Comparison of ENCODE assay signal across 8 cellular contexts in the genomic region with DNA sequence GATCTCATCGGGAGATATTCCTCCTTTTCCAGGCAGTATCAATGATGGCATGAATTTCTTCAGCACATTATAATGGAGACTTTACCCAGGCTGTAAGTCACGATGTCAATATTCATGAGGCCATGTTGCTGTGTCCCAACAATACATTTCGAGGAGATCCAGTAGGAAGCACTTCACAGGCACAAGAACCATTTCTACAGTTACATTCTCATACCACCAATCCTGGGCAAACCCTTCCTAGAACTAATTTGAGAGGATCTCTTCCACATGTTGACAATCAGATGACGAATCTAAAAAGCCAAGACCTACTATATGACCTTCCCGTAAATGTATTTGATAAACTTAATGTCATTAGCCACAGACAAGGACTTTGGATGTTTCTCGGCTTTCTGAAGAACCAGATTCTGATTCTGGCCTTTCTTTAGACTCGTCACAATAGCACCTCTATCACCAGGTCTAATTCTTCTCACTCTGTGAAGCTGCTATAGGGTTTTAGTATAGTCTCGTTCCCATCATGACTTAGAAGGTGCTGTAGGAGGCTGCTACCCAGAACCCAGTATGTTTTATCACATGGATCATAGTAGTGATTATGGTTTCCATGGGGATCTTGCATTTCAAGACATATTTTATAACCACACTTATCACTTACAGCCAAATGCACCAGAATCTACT. TPM values are rescaled to one million over a fixed set of nuclear protein-coding genes. Genes with fewer than 3 reads are reported as not detected.
DNase-seq lines count a peak whose midpoint lies in the region; ATAC-seq and TF ChIP-seq lines count a peak whose summit lies in the region.

No MANE protein-coding gene starts in this region.

- peak; percentile 5 for ATAC-seq in GM21723 (IDR thresholded peaks at IDR 0.05; ENCODE audit: unreplicated experiment)
- no peak for ATAC-seq in memory B cell (ENCODE audit: low read depth)
- ATAC-seq in omental fat pad (ENCODE audit: low FRiP score), result no peak
- no peak for ATAC-seq in HG02885 (IDR thresholded peaks at IDR 0.05; ENCODE audit: poor library complexity, unreplicated experiment)

- H3K4me3 ChIP-seq in AG04450 (ENCODE audit: low read depth, low read length), result peak overlapping the region; percentile 60

- H3K27ac Mint-ChIP-seq in memory B cell, result peak overlapping the region; percentile 82

- DNase-seq in AG04450 (ENCODE audit: low read depth, low spot score) (no peak), memory B cell (ENCODE audit: low spot score in 2 of 2) (no peak), omental fat pad (ENCODE audit: low spot score) (no peak), posterior cingulate gyrus (no peak)
- DNase-seq in stimulated activated naive CD4-positive, alpha-beta T cell (lab: John Stamatoyannopoulos, UW), result no peak

- H3K27me3 ChIP-seq in AG04450 (ENCODE audit: control insufficient read depth, insufficient read depth, low read length), result no peaks in the 10 kb centered on the region

- POLR2A ChIA-PET in AG04450 (lab: Yijun Ruan, JAX), result interaction anchor here (0.6 to 1.2 kb wide), 3 partner anchors 9 to 113 kb away, joined by 3 read pairs; no protein-coding TSS in a partner anchor

- TF ChIP-seq CTCF in AG04450 (IDR thresholded peaks at IDR 0.05; ENCODE audit: low read depth, low read length), result no peak
- no peak for TF ChIP-seq CTCF in omental fat pad (IDR thresholded peaks at IDR 0.05)

- H3K27ac ChIP-seq in AG04450 (ENCODE audit: low read depth, low read length) (no peak overlapping the region), angular gyrus (ENCODE audit: low read depth, low read length) (peak overlapping the region; percentile 48)

- peak overlapping the region; percentile 86 for H3K4me3 Mint-ChIP-seq in memory B cell

- peaks cover 13% of the 10 kb centered on the region for H3K9me3 ChIP-seq in AG04450 (ENCODE audit: control insufficient read depth, insufficient read depth, low read length)

- CTCF ChIA-PET in AG04450 (lab: Charles Lee), result interaction anchor here (2.7 to 3.6 kb wide), 2 partner anchors 10 to 117 kb away, joined by 13 to 19 read pairs; no protein-coding TSS in a partner anchor

- peaks cover 27% of the 10 kb centered on the region for H3K36me3 Mint-ChIP-seq in memory B cell

- peaks cover 21% of the 10 kb centered on the region for H3K9me3 Mint-ChIP-seq in memory B cell

- H3K27me3 Mint-ChIP-seq in memory B cell, result no peaks in the 10 kb centered on the region

- intact Hi-C loops in posterior cingulate gyrus (cut with DNase I), result no loop called here

- H3K4me1 Mint-ChIP-seq in memory B cell, result peaks cover 23% of the 10 kb centered on the region

RNA-seq across cellular contexts. Expression of gene C16orf87, which starts 40.2 kb away (rescaled TPM):
- polyA plus RNA-seq in AG04450 (2011; rRNA removed), result 16.8 and 21.7 TPM in 2 replicates
- polyA minus RNA-seq in AG04450 (2011; rRNA and poly(A)+ RNA removed), result 10.7 and 17.5 TPM in 2 replicates
- 1 to 10 TPM; 4.0 to 6.6 (median 4.7) TPM for total RNA-seq in omental fat pad

RNA-seq across cellular contexts. Expression of gene MYLK3, which starts 42.6 kb away (rescaled TPM):
- polyA plus RNA-seq in AG04450 (2011; rRNA removed), result 0.09 and 0.11 TPM in 2 replicates
- 0.48 and 0.97 TPM in 2 replicates for polyA minus RNA-seq in AG04450 (2011; rRNA and poly(A)+ RNA removed)
- under 1 TPM in 2 of 4 donors, not detected in 2; 0.38 to 0.48 TPM for total RNA-seq in omental fat pad
